8 cellular contexts compared by ENCODE assay signal in the genomic region with DNA sequence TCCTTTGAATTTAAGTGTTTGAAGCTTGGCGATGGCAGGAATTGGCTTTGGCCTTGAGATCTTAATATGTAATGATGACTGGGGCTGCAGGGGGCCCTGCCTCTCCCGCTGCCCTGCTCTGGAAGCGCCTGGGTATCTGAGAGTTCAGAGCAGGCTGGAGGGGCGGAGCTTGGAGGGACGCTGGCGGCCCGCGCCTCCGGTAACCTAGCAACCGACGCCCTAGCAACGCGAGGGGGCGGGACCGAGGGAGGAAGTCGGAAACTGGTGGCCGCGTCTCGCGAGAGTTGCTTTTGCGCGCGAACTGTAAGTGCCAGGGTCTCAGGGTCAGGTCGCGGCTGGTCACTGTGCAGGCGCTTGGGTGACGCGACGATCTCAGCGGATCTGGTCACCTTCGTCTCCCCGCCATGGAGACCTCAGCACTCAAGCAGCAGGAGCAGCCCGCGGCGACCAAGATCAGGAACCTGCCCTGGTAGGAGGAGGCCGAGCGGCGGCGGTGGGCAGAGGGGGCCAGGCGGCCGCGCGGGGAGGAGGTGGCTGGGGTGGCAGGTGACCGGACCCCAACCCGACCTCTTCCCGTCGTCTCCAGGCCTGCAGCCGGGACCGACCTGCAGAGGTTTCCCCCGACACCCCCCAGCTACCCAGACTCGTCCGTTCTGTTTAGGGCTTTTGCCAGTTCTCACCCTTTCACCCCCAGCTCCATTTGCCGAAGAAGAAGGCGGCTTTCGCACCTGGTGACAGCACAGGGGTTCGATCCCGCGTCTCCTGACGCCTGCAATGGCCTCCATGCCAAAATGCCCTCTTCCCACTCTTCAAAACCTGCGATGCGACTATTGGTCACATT. TPM values are rescaled to one million over a fixed set of nuclear protein-coding genes. Genes with fewer than 3 reads are reported as not detected.
A peak's percentile ranks its signal among the peaks of the same experiment; 100 is the strongest.
DNase-seq lines count a peak whose midpoint lies in the region; ATAC-seq and TF ChIP-seq lines count a peak whose summit lies in the region.

A gene with protein sequence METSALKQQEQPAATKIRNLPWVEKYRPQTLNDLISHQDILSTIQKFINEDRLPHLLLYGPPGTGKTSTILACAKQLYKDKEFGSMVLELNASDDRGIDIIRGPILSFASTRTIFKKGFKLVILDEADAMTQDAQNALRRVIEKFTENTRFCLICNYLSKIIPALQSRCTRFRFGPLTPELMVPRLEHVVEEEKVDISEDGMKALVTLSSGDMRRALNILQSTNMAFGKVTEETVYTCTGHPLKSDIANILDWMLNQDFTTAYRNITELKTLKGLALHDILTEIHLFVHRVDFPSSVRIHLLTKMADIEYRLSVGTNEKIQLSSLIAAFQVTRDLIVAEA (plus strand): TSS at position 280 of the 841 bp plus-strand sequence. CDS start 125 bp downstream, at position 405.

- no peak for TF ChIP-seq CTCF in AG09309 (IDR thresholded peaks at IDR 0.05; ENCODE audit: control insufficient read depth, insufficient read depth, low read depth, low read length, missing control alignments)
- no peak for TF ChIP-seq CTCF in WTC11 (IDR thresholded peaks at IDR 0.05)
- TF ChIP-seq CTCF in spleen (IDR thresholded peaks at IDR 0.05 in 8 of 11, conservative IDR thresholded peaks at IDR 0.05 in 3 of 11), result peak in 4 of 11 experiments; percentile 24 to 37 (median 28)

- intact Hi-C loops in spleen (cut with DNase I; ENCODE audit: low total_unique reads), result no loop called here

- POLR2A ChIA-PET in WTC11 (lab: Charles Lee), result interaction anchor here (0.5 to 0.8 kb wide), 3 partner anchors 29 to 142 kb away, joined by 3 to 4 read pairs (median 3); no protein-coding TSS in a partner anchor

- H3K4me3 Mint-ChIP-seq in WTC11 (peak within 1 kb of the TSS; percentile 93), immature natural killer cell (peak within 1 kb of the TSS; percentile 82 to 93 (median 88))

- H3K4me1 Mint-ChIP-seq in WTC11, result peaks cover 18% of the 10 kb centered on the region
- peaks cover 19 to 23% of the 10 kb centered on the region in 2 donors for H3K4me1 Mint-ChIP-seq in immature natural killer cell

- DNase-seq in AG09309 (ENCODE audit: low read depth) (peak; percentile 77), NCI-H345 (lab: John Stamatoyannopoulos, UW) (peak; percentile 99), WTC11 (ENCODE audit: low spot score) (peak; percentile 99), caudate nucleus (lab: John Stamatoyannopoulos, UW) (peak; percentile 39 to 98 (median 92)), immature natural killer cell (peak; percentile 96 to 97 (median 97)), spleen (peak; percentile 99)

- H3K9me3 Mint-ChIP-seq in WTC11 (peaks cover 3% of the 10 kb centered on the region; the same call in 1 of the 2 replicates), immature natural killer cell (no peaks in the 10 kb centered on the region)

- ATAC-seq in GM19023 (IDR thresholded peaks at IDR 0.05; ENCODE audit: unreplicated experiment), result peak; percentile 97
- peak; percentile 99 for ATAC-seq in HG03196 (IDR thresholded peaks at IDR 0.05; ENCODE audit: unreplicated experiment)
- peak; percentile 97 for ATAC-seq in WTC11

- H3K27me3 ChIP-seq in spleen (replicated peaks in 1 of 7), result no peaks in the 10 kb centered on the region

- no peak for TF ChIP-seq POLR2A in spleen (IDR thresholded peaks at IDR 0.05)

- peaks cover 0 to 30% (median 21%) of the 10 kb centered on the region in 6 donors for H3K4me1 ChIP-seq in spleen

- H3K4me3 ChIP-seq in AG09309 (ENCODE audit: control insufficient read depth, low read depth, low read length), result peak within 1 kb of the TSS; percentile 98
- peak within 1 kb of the TSS; percentile 75 to 99 (median 92) for H3K4me3 ChIP-seq in spleen

- H3K27ac Mint-ChIP-seq in WTC11 (peak within 1 kb of the TSS; percentile 82), immature natural killer cell (peak within 1 kb of the TSS; percentile 47 to 94 (median 84))

- H3K36me3 ChIP-seq in spleen, result peaks cover 0 to 34% (median 16%) of the 10 kb centered on the region in 6 donors

- CTCF ChIA-PET in WTC11 (lab: Charles Lee), result interaction anchor here (0.6 to 2.5 kb wide), 5 partner anchors 109 to 167 kb away, joined by 3 to 25 read pairs (median 7); no protein-coding TSS in a partner anchor

- 0% methylated on average over 33 to 61 of the region's 61 CpGs for WGBS in spleen, 5 donors

- H3K36me3 Mint-ChIP-seq in WTC11, result peaks cover 33% of the 10 kb centered on the region
- H3K36me3 Mint-ChIP-seq in immature natural killer cell, result peaks cover 4 to 10% (median 7%) of the 10 kb centered on the region in 3 donors

- H3K9me3 ChIP-seq in spleen, result no peaks in the 10 kb centered on the region

- no peaks in the 10 kb centered on the region; the same call in none of the 2 replicates for H3K27me3 Mint-ChIP-seq in WTC11 (ENCODE audit: low read depth)
- peaks cover 4 to 8% (median 7%) of the 10 kb centered on the region in 3 donors for H3K27me3 Mint-ChIP-seq in immature natural killer cell (ENCODE audit: low read depth in 3 of 3)

- H3K27ac ChIP-seq in caudate nucleus (ENCODE audit: low read depth, low read length) (peak within 1 kb of the TSS; percentile 1), spleen (peak within 1 kb of the TSS in 7 of 8 donors; percentile 35 to 83 (median 67))

TF ChIP-seq in WTC11, 78 proteins besides CTCF, POLR2A, EP300 and RAD21 (continues in another document):
- TF ChIP-seq NFE2L1 (CRISPR knock-in tag; IDR thresholded peaks at IDR 0.05) (peak; percentile 87), MYBL2 (CRISPR knock-in tag; IDR thresholded peaks at IDR 0.05) (peak; percentile 86), ZNF138 (CRISPR knock-in tag; conservative IDR thresholded peaks at IDR 0.05) (no peak), SMAD3 (CRISPR knock-in tag; IDR thresholded peaks at IDR 0.05; ENCODE audit: borderline replicate concordance) (0 out of 2 replicates have a peak, but pooled peaks have one; percentile 67), FOXP1 (CRISPR knock-in tag; IDR thresholded peaks at IDR 0.05; ENCODE audit: borderline replicate concordance) (peak; percentile 89), CREM (CRISPR knock-in tag; IDR thresholded peaks at IDR 0.05) (peak; percentile 71; the same call in 1 of the 2 replicates), RELA (CRISPR knock-in tag; IDR thresholded peaks at IDR 0.05; ENCODE audit: borderline replicate concordance) (no peak), ZBTB21 (CRISPR knock-in tag; IDR thresholded peaks at IDR 0.05; ENCODE audit: borderline replicate concordance) (no peak)
- TF ChIP-seq, protein P1, sequence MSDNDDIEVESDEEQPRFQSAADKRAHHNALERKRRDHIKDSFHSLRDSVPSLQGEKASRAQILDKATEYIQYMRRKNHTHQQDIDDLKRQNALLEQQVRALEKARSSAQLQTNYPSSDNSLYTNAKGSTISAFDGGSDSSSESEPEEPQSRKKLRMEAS (CRISPR knock-in tag; IDR thresholded peaks at IDR 0.05), result peak; percentile 85
- TF ChIP-seq, protein P2, sequence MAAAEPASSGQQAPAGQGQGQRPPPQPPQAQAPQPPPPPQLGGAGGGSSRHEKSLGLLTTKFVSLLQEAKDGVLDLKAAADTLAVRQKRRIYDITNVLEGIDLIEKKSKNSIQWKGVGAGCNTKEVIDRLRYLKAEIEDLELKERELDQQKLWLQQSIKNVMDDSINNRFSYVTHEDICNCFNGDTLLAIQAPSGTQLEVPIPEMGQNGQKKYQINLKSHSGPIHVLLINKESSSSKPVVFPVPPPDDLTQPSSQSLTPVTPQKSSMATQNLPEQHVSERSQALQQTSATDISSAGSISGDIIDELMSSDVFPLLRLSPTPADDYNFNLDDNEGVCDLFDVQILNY (CRISPR knock-in tag; IDR thresholded peaks at IDR 0.05), result peak; percentile 99
- TF ChIP-seq, protein P3, sequence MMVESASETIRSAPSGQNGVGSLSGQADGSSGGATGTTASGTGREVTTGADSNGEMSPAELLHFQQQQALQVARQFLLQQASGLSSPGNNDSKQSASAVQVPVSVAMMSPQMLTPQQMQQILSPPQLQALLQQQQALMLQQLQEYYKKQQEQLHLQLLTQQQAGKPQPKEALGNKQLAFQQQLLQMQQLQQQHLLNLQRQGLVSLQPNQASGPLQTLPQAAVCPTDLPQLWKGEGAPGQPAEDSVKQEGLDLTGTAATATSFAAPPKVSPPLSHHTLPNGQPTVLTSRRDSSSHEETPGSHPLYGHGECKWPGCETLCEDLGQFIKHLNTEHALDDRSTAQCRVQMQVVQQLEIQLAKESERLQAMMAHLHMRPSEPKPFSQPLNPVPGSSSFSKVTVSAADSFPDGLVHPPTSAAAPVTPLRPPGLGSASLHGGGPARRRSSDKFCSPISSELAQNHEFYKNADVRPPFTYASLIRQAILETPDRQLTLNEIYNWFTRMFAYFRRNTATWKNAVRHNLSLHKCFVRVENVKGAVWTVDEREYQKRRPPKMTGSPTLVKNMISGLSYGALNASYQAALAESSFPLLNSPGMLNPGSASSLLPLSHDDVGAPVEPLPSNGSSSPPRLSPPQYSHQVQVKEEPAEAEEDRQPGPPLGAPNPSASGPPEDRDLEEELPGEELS (CRISPR knock-in tag; IDR thresholded peaks at IDR 0.05), result 0 out of 2 replicates have a peak, but pooled peaks have one; percentile 73

RNA-seq across cellular contexts. Expression of the gene that starts here (rescaled TPM):
- total RNA-seq in WTC11 (2021) (34.5 to 35.9 TPM (median 35.2 TPM) in 3 replicates), spleen (10 to 100 TPM in 5 of 7 donors, 1 to 10 TPM in 2; 8.1 to 18.4 (median 12.6) TPM)
- polyA plus RNA-seq in immature natural killer cell (10 to 100 TPM; 14.3 to 25.5 (median 16.9) TPM), spleen (10 to 100 TPM in 1 of 3 donors, 1 to 10 TPM in 2; 6.6 to 11.0 (median 9.1) TPM)

Comparison
In these comparisons a context has a peak if more than half of its experiments do, and no peak if none do; other contexts are left out.
1. Peak in every context shown above with its lines: DNase-seq, ATAC-seq, H3K4me3 ChIP-seq and H3K27ac ChIP-seq.